Comparison of ENCODE assay signal across 8 cellular contexts in genomic region chr18:23619388-23619873, GRCh38. TPM values are rescaled to one million over a fixed set of nuclear protein-coding genes. Genes with fewer than 3 reads are reported as not detected.
DNase-seq lines count a peak whose midpoint lies in the region; ATAC-seq and TF ChIP-seq lines count a peak whose summit lies in the region.

No MANE protein-coding gene starts in this region.

- WGBS in sigmoid colon, 2 donors: 1% methylated on average over 41 of the region's 41 CpGs

- H3K36me3 ChIP-seq in CD4-positive, alpha-beta memory T cell (ENCODE audit: insufficient read depth, low read length): no peaks in the 10 kb centered on the region
- H3K36me3 ChIP-seq in sigmoid colon: no peaks in the 10 kb centered on the region

- peak in 3 of 5 donors; percentile 5 to 6 (median 5) for DNase-seq in CD4-positive, alpha-beta memory T cell
- DNase-seq in activated T-cell treated with anti-CD3 and anti-CD28 coated beads, Interleukin-2, amount 50 U/mL, for 72 hours: peak; percentile 5 to 7
- peak; percentile 24 for DNase-seq in hepatic stellate cell (ENCODE audit: low spot score)
- no peak for DNase-seq in sigmoid colon
- DNase-seq in NCI-H1436 (lab: John Stamatoyannopoulos, UW): no peak
- DNase-seq in midbrain (lab: John Stamatoyannopoulos, UW): no peak

- CTCF ChIA-PET in CD4-positive, alpha-beta memory T cell (lab: Charles Lee; ENCODE audit: partially characterized antibody): interaction anchor here (8.1 kb wide), 1 partner anchor 85 kb away, joined by 90 read pairs; no protein-coding TSS in a partner anchor

- H3K4me3 Mint-ChIP-seq in CD4-positive, alpha-beta memory T cell: peak overlapping the region; percentile 46 to 81 (median 70)
- H3K4me3 Mint-ChIP-seq in activated T-cell treated with anti-CD3 and anti-CD28 coated beads, Interleukin-2, amount 50 U/mL, for 72 hours: peak overlapping the region; percentile 69 to 70

- H3K9me3 ChIP-seq in CD4-positive, alpha-beta memory T cell (ENCODE audit: control insufficient read depth in 1 of 2, low read length in 2 of 2): no peaks in the 10 kb centered on the region
- no peaks in the 10 kb centered on the region for H3K9me3 ChIP-seq in sigmoid colon

- H3K27me3 ChIP-seq in CD4-positive, alpha-beta memory T cell (ENCODE audit: insufficient read depth, low read length): peaks cover 31% of the 10 kb centered on the region
- peaks cover 0 to 33% (median 0%) of the 10 kb centered on the region in 3 donors for H3K27me3 ChIP-seq in sigmoid colon

- no peaks in the 10 kb centered on the region for H3K36me3 Mint-ChIP-seq in CD4-positive, alpha-beta memory T cell
- no peaks in the 10 kb centered on the region for H3K36me3 Mint-ChIP-seq in activated T-cell treated with anti-CD3 and anti-CD28 coated beads, Interleukin-2, amount 50 U/mL, for 72 hours (ENCODE audit: insufficient read depth in 2 of 2)

- TF ChIP-seq CTCF in sigmoid colon (IDR thresholded peaks at IDR 0.05): no peak

- H3K27ac Mint-ChIP-seq in CD4-positive, alpha-beta memory T cell: peak overlapping the region in 1 of 7 donors; percentile 1
- no peak overlapping the region for H3K27ac Mint-ChIP-seq in activated T-cell treated with anti-CD3 and anti-CD28 coated beads, Interleukin-2, amount 50 U/mL, for 72 hours

- H3K4me1 ChIP-seq in CD4-positive, alpha-beta memory T cell (ENCODE audit: insufficient read depth, low read length): peaks cover 11% of the 10 kb centered on the region
- peaks cover 0 to 12% (median 9%) of the 10 kb centered on the region in 4 donors for H3K4me1 ChIP-seq in sigmoid colon

- POLR2A ChIA-PET in CD4-positive, alpha-beta memory T cell (lab: Charles Lee; ENCODE audit: partially characterized antibody): no interaction called here

- H3K27ac ChIP-seq in CD4-positive, alpha-beta memory T cell (ENCODE audit: low read depth, low read length): no peak overlapping the region
- H3K27ac ChIP-seq in sigmoid colon: peak overlapping the region; percentile 52 to 85 (median 66)

- peaks cover 34 to 36% of the 10 kb centered on the region in 2 donors for H3K27me3 Mint-ChIP-seq in CD4-positive, alpha-beta memory T cell
- peaks cover 48% of the 10 kb centered on the region for H3K27me3 Mint-ChIP-seq in activated T-cell treated with anti-CD3 and anti-CD28 coated beads, Interleukin-2, amount 50 U/mL, for 72 hours (ENCODE audit: low read depth)

- intact Hi-C loops in CD4-positive, alpha-beta memory T cell (cut with micrococcal nuclease): no loop called here
- intact Hi-C loops in sigmoid colon (cut with DNase I): no loop called here

- peaks cover 0 to 2% (median 0%) of the 10 kb centered on the region in 8 donors for H3K9me3 Mint-ChIP-seq in CD4-positive, alpha-beta memory T cell
- H3K9me3 Mint-ChIP-seq in activated T-cell treated with anti-CD3 and anti-CD28 coated beads, Interleukin-2, amount 50 U/mL, for 72 hours: no peaks in the 10 kb centered on the region

- TF ChIP-seq POLR2A in sigmoid colon (IDR thresholded peaks at IDR 0.05): no peak

- H3K4me1 Mint-ChIP-seq in CD4-positive, alpha-beta memory T cell: peaks cover 0 to 7% (median 3%) of the 10 kb centered on the region in 4 donors
- H3K4me1 Mint-ChIP-seq in activated T-cell treated with anti-CD3 and anti-CD28 coated beads, Interleukin-2, amount 50 U/mL, for 72 hours (ENCODE audit: low read depth): peaks cover 5% of the 10 kb centered on the region

- H3K4me3 ChIP-seq in CD4-positive, alpha-beta memory T cell (ENCODE audit: low read length in 2 of 2): peak overlapping the region in 1 of 2 donors; percentile 3
- peak overlapping the region; percentile 22 to 53 (median 50) for H3K4me3 ChIP-seq in sigmoid colon

- peak; percentile 12 for ATAC-seq in GM21786 (IDR thresholded peaks at IDR 0.05; ENCODE audit: unreplicated experiment)
- peak; percentile 61 to 64 for ATAC-seq in activated T-cell treated with anti-CD3 and anti-CD28 coated beads, Interleukin-2, amount 50 U/mL, for 72 hours (replicated peaks in 1 of 2)
- no peak for ATAC-seq in HG02623 (IDR thresholded peaks at IDR 0.05; ENCODE audit: unreplicated experiment)

- no peak for TF ChIP-seq EP300 in sigmoid colon (IDR thresholded peaks at IDR 0.05)

RNA-seq across cellular contexts. Expression of gene NPC1, which starts 33.1 kb away (rescaled TPM):
- 10 to 100 TPM; 62.9 to 64.5 TPM for total RNA-seq in CD4-positive, alpha-beta memory T cell
- polyA plus RNA-seq in CD4-positive, alpha-beta memory T cell: 10 to 100 TPM; 14.0 to 21.9 TPM
- 10 to 100 TPM; 29.3 to 32.4 TPM for total RNA-seq in activated T-cell treated with anti-CD3 and anti-CD28 coated beads, Interleukin-2, amount 50 U/mL, for 72 hours
- total RNA-seq in sigmoid colon: 10 to 100 TPM; 34.9 to 59.2 (median 48.1) TPM
- polyA plus RNA-seq in sigmoid colon: 10 to 100 TPM in 2 of 3 donors, 1 to 10 TPM in 1; 9.0 to 27.4 (median 12.5) TPM

RNA-seq across cellular contexts. Expression of gene ANKRD29, which starts 43.3 kb away (rescaled TPM):
- not detected for total RNA-seq in CD4-positive, alpha-beta memory T cell
- polyA plus RNA-seq in CD4-positive, alpha-beta memory T cell: 1 to 10 TPM in 1 of 2 donors, under 1 TPM in 1; 0.91 to 1.3 TPM
- total RNA-seq in activated T-cell treated with anti-CD3 and anti-CD28 coated beads, Interleukin-2, amount 50 U/mL, for 72 hours: not detected
- total RNA-seq in sigmoid colon: 10 to 100 TPM in 1 of 4 donors, 1 to 10 TPM in 3; 3.0 to 31.0 (median 6.3) TPM
- 1 to 10 TPM; 2.5 to 4.2 (median 4.2) TPM for polyA plus RNA-seq in sigmoid colon

Comparison
In these comparisons a context has a peak if more than half of its experiments do, and no peak if none do; other contexts are left out.
1. DNase-seq: peak in CD4-positive, alpha-beta memory T cell (3 of 5), activated T-cell treated with anti-CD3 and anti-CD28 coated beads, Interleukin-2, amount 50 U/mL, for 72 hours (2 of 2) and hepatic stellate cell (single experiment); none in sigmoid colon (single experiment), NCI-H1436 (single experiment) and midbrain (single experiment).